Comparison of ENCODE assay signal across 1 cellular context in the genomic region with DNA sequence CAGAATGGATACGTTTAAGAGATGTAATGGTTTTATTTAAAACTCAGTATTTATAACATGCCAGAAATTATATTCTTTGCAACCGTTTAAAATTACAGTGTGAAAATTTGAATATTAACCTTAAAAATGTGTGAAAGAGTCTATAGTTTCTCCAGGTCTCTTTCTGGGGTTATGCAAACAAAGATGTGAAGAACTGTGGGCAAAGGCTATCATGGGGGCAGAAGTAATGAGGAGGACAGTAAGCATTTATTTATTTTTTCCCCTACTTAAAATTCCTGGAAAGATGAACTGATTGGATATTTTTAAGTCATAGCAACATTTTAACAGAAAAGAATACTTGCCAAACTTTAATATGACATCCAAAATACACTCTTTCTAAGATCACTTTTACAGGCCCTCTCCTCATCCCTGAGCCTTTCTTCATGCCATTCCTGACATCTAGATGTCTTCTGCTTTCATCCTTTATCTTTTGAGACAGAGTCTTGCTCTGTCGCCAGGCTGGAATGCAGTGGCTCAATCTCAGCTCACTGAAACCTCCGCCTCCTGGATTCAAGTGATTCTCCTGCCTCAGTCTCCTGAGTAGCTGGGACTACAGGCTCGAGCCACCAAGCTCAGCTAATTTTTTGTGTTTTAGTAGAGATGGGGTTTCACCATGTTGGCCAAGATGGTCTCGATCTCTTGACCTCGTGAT.
TF ChIP-seq lines count a peak whose summit lies in the region.

No MANE protein-coding gene starts in this region.

TF ChIP-seq in GM12891, 5 proteins besides CTCF, POLR2A, EP300 and RAD21:
- TF ChIP-seq TAF1 (IDR thresholded peaks at IDR 0.05; ENCODE audit: low read depth, low read length) (no peak), SPI1 (IDR thresholded peaks at IDR 0.05; ENCODE audit: low read depth, low read length) (no peak), PAX5 (IDR thresholded peaks at IDR 0.05; ENCODE audit: insufficient read depth, low read length, severe bottlenecking) (no peak), POU2F2 (IDR thresholded peaks at IDR 0.05; ENCODE audit: low read depth, low read length) (no peak), POLR2AphosphoS5 (IDR thresholded peaks at IDR 0.05; ENCODE audit: low read depth, low read length) (no peak)
